Comparison of ENCODE assay signal across 18 cellular contexts in genomic region chr3:14773281-14773680, GRCh38. TPM values are rescaled to one million over a fixed set of nuclear protein-coding genes. Genes with fewer than 3 reads are reported as not detected.
DNase-seq lines count a peak whose midpoint lies in the region; TF ChIP-seq lines count a peak whose summit lies in the region.
"Had no signal": no experiment of that assay in that cellular context is flagged by ENCODE, and none has a peak within 500 bp of the region (broad histone marks: within the 10 kb centered on the region; RNA-seq: fewer than 3 reads in every experiment).

No MANE protein-coding gene starts in this region.

- peak overlapping the region in 2 of 11 experiments; percentile 27 to 31; a peak in 1 of 22 replicates for H3K9ac ChIP-seq in BLaER1 treated with 17β-estradiol and CSF1 and Interleukin-3, amounts not matched to agents 10 nM and 100 nM
- no peak overlapping the region for H3K9ac ChIP-seq in mesendoderm (ENCODE audit: low read length)
- H3K9ac ChIP-seq: GM23248 had no signal

- peak overlapping the region; percentile 79 for H3K56ac ChIP-seq in mesendoderm (ENCODE audit: low read length)

- H3K4me1 ChIP-seq in BLaER1 treated with 17β-estradiol and CSF1 and Interleukin-3, amounts not matched to agents 10 nM and 100 nM = peaks cover 5 to 40% (median 31%) of the 10 kb centered on the region in 10 experiments; a peak in 16 of 20 replicates
- H3K4me1 ChIP-seq in HEK293 (ENCODE audit: control insufficient read depth, insufficient read depth, low read length) (no peaks in the 10 kb centered on the region), mesendoderm (ENCODE audit: control insufficient read depth, low read depth, low read length) (peaks cover 10% of the 10 kb centered on the region), vagina (no peaks in the 10 kb centered on the region)
- H3K4me1 ChIP-seq: Caco-2 had no signal

- no peaks in the 10 kb centered on the region for H3K36me3 Mint-ChIP-seq in endothelial cell (ENCODE audit: low read depth, unreplicated experiment)
- H3K36me3 Mint-ChIP-seq: CD4-positive, CD25-positive, alpha-beta regulatory T cell; CD8-positive, alpha-beta memory T cell had no signal

- DNase-seq in endothelial cell (ENCODE audit: low spot score) (no peak), mesendoderm (peak; percentile 46), vagina (ENCODE audit: extremely low spot score in 2 of 2) (no peak), GM10266 (ENCODE audit: extremely low spot score) (no peak), NCI-H2227 (lab: John Stamatoyannopoulos, UW; ENCODE audit: unreplicated experiment) (no peak), NCI-H187 (lab: John Stamatoyannopoulos, UW) (no peak)
- DNase-seq: C1 segment of cervical spinal cord; Caco-2; CD4-positive, CD25-positive, alpha-beta regulatory T cell; CD8-positive, alpha-beta memory T cell; GM23248; HCEC 1CT; HFFc6; IMR-90 had no signal

- intact Hi-C loops in vagina (cut with DNase I) = no loop called here

- H3K27ac Mint-ChIP-seq in endothelial cell (ENCODE audit: unreplicated experiment) = peak overlapping the region; percentile 52
- H3K27ac Mint-ChIP-seq: CD4-positive, CD25-positive, alpha-beta regulatory T cell; CD8-positive, alpha-beta memory T cell; HFFc6 had no signal

- H3K4ac ChIP-seq in mesendoderm (ENCODE audit: low read depth, low read length) = no peak overlapping the region

- H3K4me2 ChIP-seq in BLaER1 treated with 17β-estradiol and CSF1 and Interleukin-3, amounts not matched to agents 10 nM and 100 nM = peak overlapping the region in 10 of 11 experiments; percentile 7 to 73 (median 52); a peak in 16 of 22 replicates
- no peak overlapping the region for H3K4me2 ChIP-seq in mesendoderm (ENCODE audit: low read length)

- H2BK15ac ChIP-seq in mesendoderm (replicated peaks; ENCODE audit: low read depth) = no peak overlapping the region

- no peaks in the 10 kb centered on the region for H4K20me1 ChIP-seq in BLaER1 treated with 17β-estradiol and CSF1 and Interleukin-3, amounts not matched to agents 10 nM and 100 nM

- H2AK5ac ChIP-seq in mesendoderm (ENCODE audit: low read length) = peak overlapping the region; percentile 38

- H3K18ac ChIP-seq in mesendoderm (ENCODE audit: low read length) = no peak overlapping the region

- H4K8ac ChIP-seq in mesendoderm (ENCODE audit: low read depth, low read length) = no peak overlapping the region

- no peak overlapping the region for H3K4me3 ChIP-seq in BLaER1 treated with 17β-estradiol and CSF1 and Interleukin-3, amounts not matched to agents 10 nM and 100 nM
- H3K4me3 ChIP-seq in HEK293 (ENCODE audit: low read depth, low read length) = no peak overlapping the region
- H3K4me3 ChIP-seq in mesendoderm (ENCODE audit: low read length) = no peak overlapping the region
- H3K4me3 ChIP-seq in vagina = no peak overlapping the region
- H3K4me3 ChIP-seq: GM23248 had no signal

- TF ChIP-seq POLR2A in vagina (IDR thresholded peaks at IDR 0.05) = no peak

- peak overlapping the region; percentile 41 for H2BK5ac ChIP-seq in mesendoderm (ENCODE audit: low read length)

- no peaks in the 10 kb centered on the region for H3K9me3 Mint-ChIP-seq in endothelial cell (ENCODE audit: unreplicated experiment)

- H3K27me3 Mint-ChIP-seq in endothelial cell (ENCODE audit: unreplicated experiment) = peaks cover 19% of the 10 kb centered on the region

- POLR2A ChIA-PET in HEK293 (lab: Yijun Ruan, JAX) = no interaction called here

- H3K79me2 ChIP-seq in mesendoderm (ENCODE audit: control insufficient read depth, insufficient read depth, low read length) = no peaks in the 10 kb centered on the region

- H3K27me3 ChIP-seq in BLaER1 treated with 17β-estradiol and CSF1 and Interleukin-3, amounts not matched to agents 10 nM and 100 nM = no peaks in the 10 kb centered on the region
- H3K27me3 ChIP-seq in mesendoderm (ENCODE audit: insufficient read depth, low read length, poor library complexity) = no peaks in the 10 kb centered on the region
- no peaks in the 10 kb centered on the region for H3K27me3 ChIP-seq in vagina

- H3K36me3 ChIP-seq in BLaER1 treated with 17β-estradiol and CSF1 and Interleukin-3, amounts not matched to agents 10 nM and 100 nM = no peaks in the 10 kb centered on the region
- H3K36me3 ChIP-seq in HEK293 (ENCODE audit: control insufficient read depth in 2 of 2, insufficient read depth in 1 of 2, low read length in 2 of 2) (no peaks in the 10 kb centered on the region), mesendoderm (ENCODE audit: control insufficient read depth, insufficient read depth, low read length) (no peaks in the 10 kb centered on the region), vagina (no peaks in the 10 kb centered on the region)

- peak overlapping the region in 3 of 11 experiments; percentile 28 to 48 (median 35); a peak in 2 of 22 replicates for H3K27ac ChIP-seq in BLaER1 treated with 17β-estradiol and CSF1 and Interleukin-3, amounts not matched to agents 10 nM and 100 nM
- H3K27ac ChIP-seq in HEK293 (ENCODE audit: extremely low read depth, low read depth, low read length) = no peak overlapping the region
- no peak overlapping the region for H3K27ac ChIP-seq in mesendoderm (ENCODE audit: low read depth, low read length)
- H3K27ac ChIP-seq in vagina = no peak overlapping the region
- H3K27ac ChIP-seq: GM23248 had no signal

- no peak overlapping the region for H3K4me3 Mint-ChIP-seq in endothelial cell (ENCODE audit: unreplicated experiment)
- H3K4me3 Mint-ChIP-seq: CD4-positive, CD25-positive, alpha-beta regulatory T cell; CD8-positive, alpha-beta memory T cell; HFFc6 had no signal

- TF ChIP-seq CTCF in HEK293 (tag by site-specific recombination; IDR thresholded peaks at IDR 0.05) (no peak), endothelial cell (IDR thresholded peaks at IDR 0.05; ENCODE audit: unreplicated experiment) (no peak), vagina (IDR thresholded peaks at IDR 0.05) (no peak), GM10266 (IDR thresholded peaks at IDR 0.05; ENCODE audit: control insufficient read depth, insufficient read depth, low read depth, missing control alignments) (no peak)

- peaks cover under 1 to 10% (median 5%) of the 10 kb centered on the region in 11 experiments; a peak in 19 of 22 replicates for H3K9me3 ChIP-seq in BLaER1 treated with 17β-estradiol and CSF1 and Interleukin-3, amounts not matched to agents 10 nM and 100 nM (replicated peaks in 1 of 11)
- H3K9me3 ChIP-seq in HEK293 (ENCODE audit: control insufficient read depth, insufficient read depth, low read depth, low read length) (no peaks in the 10 kb centered on the region), vagina (no peaks in the 10 kb centered on the region)
- H3K9me3 ChIP-seq: Caco-2 had no signal

- no peak overlapping the region for H3K23ac ChIP-seq in mesendoderm (ENCODE audit: low read length)

- H3K79me1 ChIP-seq in mesendoderm (ENCODE audit: low read length) = no peaks in the 10 kb centered on the region

- H3K4me1 Mint-ChIP-seq in endothelial cell (ENCODE audit: unreplicated experiment) = peaks cover 17% of the 10 kb centered on the region
- H3K4me1 Mint-ChIP-seq: CD4-positive, CD25-positive, alpha-beta regulatory T cell; CD8-positive, alpha-beta memory T cell had no signal

- no peak overlapping the region for H2BK120ac ChIP-seq in mesendoderm (ENCODE audit: low read depth, low read length)

- CTCF ChIA-PET in HEK293 (lab: Yijun Ruan, JAX) = interaction anchor here (1.4 kb wide), 1 partner anchor 8 kb away, joined by 8 read pairs; no protein-coding TSS in a partner anchor

- no peak overlapping the region for H4K5ac ChIP-seq in mesendoderm (ENCODE audit: low read length)

TF ChIP-seq in HEK293, 187 proteins besides CTCF, POLR2A, EP300 and RAD21 (continues in another document):
- no peak for TF ChIP-seq ZBTB21 (tag by site-specific recombination; IDR thresholded peaks at IDR 0.05)
- no peak for TF ChIP-seq ZNF426 (tag by site-specific recombination; IDR thresholded peaks at IDR 0.05)
- no peak for TF ChIP-seq ZNF747 (tag by site-specific recombination; IDR thresholded peaks at IDR 0.05)
- TF ChIP-seq RBAK (tag by site-specific recombination; IDR thresholded peaks at IDR 0.05) = no peak
- TF ChIP-seq ZNF398 (tag by site-specific recombination; IDR thresholded peaks at IDR 0.05) = peak; percentile 27; the same call in 1 of the 2 replicates
- TF ChIP-seq EGR2 (tag by site-specific recombination; IDR thresholded peaks at IDR 0.05; ENCODE audit: low read depth) = peak; percentile 37; the same call in 1 of the 2 replicates
- TF ChIP-seq ZNF146 (tag by site-specific recombination; IDR thresholded peaks at IDR 0.05) = no peak

RNA-seq across cellular contexts. Expression of gene FGD5, which starts 45.5 kb away (rescaled TPM):
- 294 TPM for total RNA-seq in endothelial cell (ENCODE audit: unreplicated experiment)
- 7.1 TPM for polyA plus RNA-seq in mesendoderm (2013, experiment 1 of 2)
- polyA plus RNA-seq in mesendoderm (2013, experiment 2 of 2) = 7.9 TPM
- 16.2 TPM for total RNA-seq in vagina
- total RNA-seq: A673; CD8-positive, alpha-beta memory T cell; GM23248; HFFc6; IMR-90 had no signal
- polyA plus RNA-seq: AG04450; CD8-positive, alpha-beta memory T cell; GM23248; IMR-90 had no signal

Comparison
In these comparisons a context has a peak if more than half of its experiments do, and no peak if none do; other contexts are left out.
1. RNA of gene FGD5, which starts 45.5 kb away (total RNA-seq): 294 TPM in endothelial cell (single experiment); 16.2 TPM in vagina (single experiment); every median in the first group is over 10 times any median in the second.